In the genomic region with DNA sequence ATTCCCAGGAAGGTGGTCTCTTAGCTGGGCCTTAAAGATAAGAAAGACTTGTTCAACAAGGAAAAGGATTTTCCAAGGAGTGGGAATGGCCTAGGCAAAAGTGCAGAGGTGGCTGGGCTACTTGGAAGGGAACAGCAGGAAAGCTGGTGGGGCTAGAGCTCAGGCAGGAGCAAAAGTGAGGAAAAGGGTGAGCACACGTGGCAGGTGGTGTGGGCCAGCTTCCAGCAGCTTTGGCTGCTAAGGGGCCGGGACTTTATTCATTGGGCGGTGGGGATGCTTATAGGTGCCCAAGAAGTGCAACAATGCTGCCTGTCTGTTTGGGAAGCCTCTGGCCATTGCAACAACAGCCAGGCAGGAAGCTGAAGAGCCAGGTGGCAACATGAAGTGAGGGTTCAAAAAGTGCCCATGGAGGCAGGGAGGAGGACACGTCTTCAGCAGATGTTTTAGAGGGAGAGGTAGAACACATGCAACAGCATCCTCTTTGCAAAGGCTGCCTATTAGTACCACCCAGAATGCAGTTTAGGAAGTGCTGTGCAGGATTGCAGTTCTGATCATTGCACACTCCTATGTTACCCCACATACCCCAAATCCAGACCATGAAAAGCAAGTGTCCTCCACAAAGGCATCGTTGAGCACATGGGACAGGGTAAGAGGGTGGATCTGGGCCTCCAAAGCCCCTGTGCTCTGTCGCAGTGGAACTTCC, we compare ENCODE assay signal across 21 cellular contexts. TPM values are rescaled to one million over a fixed set of nuclear protein-coding genes. Genes with fewer than 3 reads are reported as not detected.
"Had no signal": no experiment of that assay in that cellular context is flagged by ENCODE, and none has a peak within 500 bp of the region (broad histone marks: within the 10 kb centered on the region; RNA-seq: fewer than 3 reads in every experiment).

No MANE protein-coding gene starts in this region.

- H3K27ac ChIP-seq: foreskin keratinocyte, pancreas, right lobe of liver, thoracic aorta, transverse colon had no signal

- H3K4me3 Mint-ChIP-seq: naive thymus-derived CD4-positive, alpha-beta T cell; nephron progenitor cell; stimulated activated naive B cell treated with anti-CD40 and anti-IgM and Interleukin-4, amounts not matched to agents 10 μg/mL and 1 μg/mL and 100 μg/mL, for 72 hours; stimulated activated naive CD8-positive, alpha-beta T cell treated with anti-CD3 and anti-CD28 coated beads, Interleukin-15, amount 100 ng/mL, for 72 hours had no signal

- H3K36me3 Mint-ChIP-seq: naive thymus-derived CD4-positive, alpha-beta T cell; stimulated activated naive B cell treated with anti-CD40 and anti-IgM and Interleukin-4, amounts not matched to agents 10 μg/mL and 1 μg/mL and 100 μg/mL, for 72 hours had no signal

- H3K27ac Mint-ChIP-seq: naive thymus-derived CD4-positive, alpha-beta T cell; nephron progenitor cell; progenitor cell of endocrine pancreas; stimulated activated naive B cell treated with anti-CD40 and anti-IgM and Interleukin-4, amounts not matched to agents 10 μg/mL and 1 μg/mL and 100 μg/mL, for 72 hours; stimulated activated naive CD8-positive, alpha-beta T cell treated with anti-CD3 and anti-CD28 coated beads, Interleukin-15, amount 100 ng/mL, for 72 hours had no signal

- DNase-seq: cerebellar nuclear complex; dermis blood vessel endothelial cell; erythroblast; foreskin keratinocyte; kidney; left colon; mesendoderm; naive thymus-derived CD4-positive, alpha-beta T cell; nephron progenitor cell; nucleus accumbens; pancreas; stimulated activated CD4-positive, alpha-beta T cell treated with anti-CD3 and anti-CD28 coated beads, Interleukin-15, amount 100 ng/mL, for 24 hours; stimulated activated CD4-positive, alpha-beta T cell treated with anti-CD3 and anti-CD28 coated beads, Interleukin-1b, Interleukin-23, amount 100 ng/mL, for 48 hours; stimulated activated CD4-positive, alpha-beta T cell treated with anti-CD3 and anti-CD28 coated beads, Interleukin-4, amount 100 ng/mL, for 24 hours; stimulated activated naive B cell treated with anti-CD40 and anti-IgM and Interleukin-4, amounts not matched to agents 10 μg/mL and 1 μg/mL and 100 μg/mL, for 72 hours; stimulated activated naive CD8-positive, alpha-beta T cell treated with anti-CD3 and anti-CD28 coated beads, Interleukin-15, amount 100 ng/mL, for 72 hours; substantia nigra; transverse colon had no signal

- H3K9me3 ChIP-seq: pancreas, right lobe of liver, thoracic aorta, transverse colon had no signal

- H3K4me1 Mint-ChIP-seq: stimulated activated naive B cell treated with anti-CD40 and anti-IgM and Interleukin-4, amounts not matched to agents 10 μg/mL and 1 μg/mL and 100 μg/mL, for 72 hours had no signal

- H3K4me1 ChIP-seq: pancreas, right lobe of liver had no signal

- ATAC-seq: foreskin keratinocyte; left colon; naive thymus-derived CD4-positive, alpha-beta T cell; pancreas; right lobe of liver; stimulated activated naive B cell treated with anti-CD40 and anti-IgM and Interleukin-4, amounts not matched to agents 10 μg/mL and 1 μg/mL and 100 μg/mL, for 72 hours; stimulated activated naive CD8-positive, alpha-beta T cell treated with anti-CD3 and anti-CD28 coated beads, Interleukin-15, amount 100 ng/mL, for 72 hours had no signal

- H3K9me3 Mint-ChIP-seq: naive thymus-derived CD4-positive, alpha-beta T cell; nephron progenitor cell; stimulated activated naive B cell treated with anti-CD40 and anti-IgM and Interleukin-4, amounts not matched to agents 10 μg/mL and 1 μg/mL and 100 μg/mL, for 72 hours; stimulated activated naive CD8-positive, alpha-beta T cell treated with anti-CD3 and anti-CD28 coated beads, Interleukin-15, amount 100 ng/mL, for 72 hours had no signal

- H3K4me3 ChIP-seq: pancreas, right lobe of liver, transverse colon had no signal

- H3K27me3 ChIP-seq: foreskin keratinocyte, pancreas, right lobe of liver had no signal

- H3K36me3 ChIP-seq: right lobe of liver, thoracic aorta, transverse colon had no signal

RNA-seq across cellular contexts. Expression of a gene that starts 13.8 kb away (rescaled TPM):
- total RNA-seq: naive thymus-derived CD4-positive, alpha-beta T cell had no signal
- polyA plus RNA-seq: naive thymus-derived CD4-positive, alpha-beta T cell had no signal

RNA-seq across cellular contexts. Expression of a gene that starts 25.7 kb away (rescaled TPM):
- polyA plus RNA-seq: naive thymus-derived CD4-positive, alpha-beta T cell had no signal
